Comparison of ENCODE assay signal across 28 cellular contexts in the genomic region with DNA sequence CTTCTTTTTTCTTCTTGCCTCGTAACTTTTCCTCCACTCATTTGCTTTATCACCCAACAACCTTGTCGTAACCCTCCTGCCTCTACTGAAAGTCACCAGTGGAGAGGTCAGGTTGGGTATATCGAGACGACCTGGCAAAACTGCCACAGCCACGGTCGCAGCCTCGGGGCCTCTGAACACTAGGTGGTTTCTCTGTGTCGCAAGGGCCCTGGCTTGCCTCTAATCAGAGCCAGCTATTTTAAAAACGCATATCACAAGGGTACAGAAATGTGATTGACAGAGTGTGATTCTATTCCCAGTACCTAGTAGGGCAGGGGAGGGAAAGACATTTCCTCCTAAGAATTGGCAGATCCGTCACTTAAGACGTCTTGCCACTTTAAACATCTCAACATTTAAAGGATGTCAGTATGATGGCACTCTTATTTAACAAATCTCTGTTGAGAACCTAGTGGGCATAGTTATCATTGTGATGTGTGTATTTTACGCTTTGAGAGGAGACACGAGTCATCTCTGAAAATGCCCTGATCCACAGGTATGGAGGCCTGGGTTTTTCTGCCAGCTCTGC.
"Had no signal": no experiment of that assay in that cellular context is flagged by ENCODE, and none has a peak within 500 bp of the region (broad histone marks: within the 10 kb centered on the region; RNA-seq: fewer than 3 reads in every experiment).

No MANE protein-coding gene starts in this region.

- H3K9me3 Mint-ChIP-seq: activated B cell treated with CpG ODN at 0.5 μM for 24 hours; activated CD4-positive, alpha-beta T cell treated with anti-CD3 and anti-CD28 coated beads, Interleukin-2, amount 10 ng/mL, durations not matched to agents 24 days and 14 days; activated naive CD4-positive, alpha-beta T cell treated with anti-CD3 and anti-CD28 coated beads, Interleukin-2, amount 50 U/mL, for 24 hours; activated T-cell treated with anti-CD3 and anti-CD28 coated beads, Interleukin-2, amount 50 U/mL, for 24 hours; activated T-helper 1 cell treated with anti-CD3 and anti-CD28 coated beads, Interleukin-12 subunit alpha, Interleukin-12 subunit beta, Interleukin-2, Interleukin-4 antibody, amounts not matched to agents 30 ng/mL and 10 ng/mL and 1 ng/mL, durations not matched to agents 14 hours and 24 hours and 36 hours; T-cell had no signal

- H3K4me3 ChIP-seq: MG63, SK-N-MC had no signal

- H3K9me3 ChIP-seq: MG63 had no signal

- H3K27ac Mint-ChIP-seq: activated B cell treated with CpG ODN at 0.5 μM for 24 hours; activated CD4-positive, alpha-beta T cell treated with anti-CD3 and anti-CD28 coated beads, Interleukin-2, amount 10 ng/mL, durations not matched to agents 24 days and 14 days; activated CD8-positive, alpha-beta memory T cell treated with anti-CD3 and anti-CD28 coated beads, Interleukin-2, amount 10 ng/mL, durations not matched to agents 7 days and 5 days; activated naive CD4-positive, alpha-beta T cell treated with anti-CD3 and anti-CD28 coated beads, Interleukin-2, amount 50 U/mL, for 24 hours; activated T-cell treated with anti-CD3 and anti-CD28 coated beads, Interleukin-2, amount 50 U/mL, for 24 hours; activated T-helper 1 cell treated with anti-CD3 and anti-CD28 coated beads, Interleukin-12 subunit alpha, Interleukin-12 subunit beta, Interleukin-2, Interleukin-4 antibody, amounts not matched to agents 30 ng/mL and 10 ng/mL and 1 ng/mL, durations not matched to agents 14 hours and 24 hours and 36 hours; T-cell had no signal

- ATAC-seq: activated CD8-positive, alpha-beta memory T cell treated with anti-CD3 and anti-CD28 coated beads, Interleukin-2, amount 10 ng/mL, durations not matched to agents 7 days and 5 days; HepG2; Panc1; T-cell had no signal

- H3K4me1 Mint-ChIP-seq: activated B cell treated with CpG ODN at 0.5 μM for 24 hours; activated CD4-positive, alpha-beta T cell treated with anti-CD3 and anti-CD28 coated beads, Interleukin-2, amount 10 ng/mL, durations not matched to agents 24 days and 14 days; activated CD8-positive, alpha-beta memory T cell treated with anti-CD3 and anti-CD28 coated beads, Interleukin-2, amount 10 ng/mL, durations not matched to agents 7 days and 5 days; activated naive CD4-positive, alpha-beta T cell treated with anti-CD3 and anti-CD28 coated beads, Interleukin-2, amount 50 U/mL, for 24 hours; T-cell had no signal

- H3K36me3 Mint-ChIP-seq: activated CD8-positive, alpha-beta memory T cell treated with anti-CD3 and anti-CD28 coated beads, Interleukin-2, amount 10 ng/mL, durations not matched to agents 7 days and 5 days; activated naive CD4-positive, alpha-beta T cell treated with anti-CD3 and anti-CD28 coated beads, Interleukin-2, amount 50 U/mL, for 24 hours; T-cell had no signal

- DNase-seq: activated B cell treated with CpG ODN at 0.5 μM for 24 hours; activated CD4-positive, alpha-beta T cell treated with anti-CD3 and anti-CD28 coated beads for 1 hour; activated CD4-positive, alpha-beta T cell treated with anti-CD3 and anti-CD28 coated beads, Interleukin-2, amount 10 ng/mL, durations not matched to agents 24 days and 14 days; activated CD4-positive, alpha-beta T cell treated with anti-CD3 and anti-CD28 coated beads, Interleukin-2, amount 50 U/mL, for 48 hours; activated CD8-positive, alpha-beta memory T cell treated with anti-CD3 and anti-CD28 coated beads, Interleukin-2, amount 10 ng/mL, durations not matched to agents 7 days and 5 days; activated effector memory CD4-positive, alpha-beta T cell treated with Interleukin-2 at 50 U/mL for 16 hours; activated naive CD4-positive, alpha-beta T cell; activated T-cell treated with anti-CD3 and anti-CD28 coated beads, Interleukin-2, amount 50 U/mL, for 24 hours; aorta; MG63; MV-4-11; NCI-H1092 treated with DMSO at 0.1 percent for 48 hours; NCI-H1436; NCI-H1694 treated with DMSO at 0.1 percent for 48 hours; NCI-H2029 treated with DMSO at 0.1 percent for 48 hours; NCI-H510A treated with DMSO at 0.1 percent for 48 hours; NCI-H69; NK-92 treated with Interleukin-12 subunit alpha and Interleukin-12 subunit beta, amount 100 ng/mL, for 24 hours; OCI-M1; RPMI8226; T-cell; T-helper 2 cell; T1000 had no signal

- H3K27ac ChIP-seq: SK-N-MC had no signal

- H3K27me3 ChIP-seq: MG63 had no signal

- H3K4me3 Mint-ChIP-seq: activated B cell treated with CpG ODN at 0.5 μM for 24 hours; activated CD4-positive, alpha-beta T cell treated with anti-CD3 and anti-CD28 coated beads, Interleukin-2, amount 10 ng/mL, durations not matched to agents 24 days and 14 days; activated CD8-positive, alpha-beta memory T cell treated with anti-CD3 and anti-CD28 coated beads, Interleukin-2, amount 10 ng/mL, durations not matched to agents 7 days and 5 days; activated naive CD4-positive, alpha-beta T cell treated with anti-CD3 and anti-CD28 coated beads, Interleukin-2, amount 50 U/mL, for 24 hours; activated T-cell treated with anti-CD3 and anti-CD28 coated beads, Interleukin-2, amount 50 U/mL, for 24 hours; activated T-helper 1 cell treated with anti-CD3 and anti-CD28 coated beads, Interleukin-12 subunit alpha, Interleukin-12 subunit beta, Interleukin-2, Interleukin-4 antibody, amounts not matched to agents 30 ng/mL and 10 ng/mL and 1 ng/mL, durations not matched to agents 14 hours and 24 hours and 36 hours; T-cell had no signal

- H3K27me3 Mint-ChIP-seq: activated B cell treated with CpG ODN at 0.5 μM for 24 hours; activated naive CD4-positive, alpha-beta T cell treated with anti-CD3 and anti-CD28 coated beads, Interleukin-2, amount 50 U/mL, for 24 hours had no signal
